ENCODE assay signal across 1 cellular context in the genomic region with DNA sequence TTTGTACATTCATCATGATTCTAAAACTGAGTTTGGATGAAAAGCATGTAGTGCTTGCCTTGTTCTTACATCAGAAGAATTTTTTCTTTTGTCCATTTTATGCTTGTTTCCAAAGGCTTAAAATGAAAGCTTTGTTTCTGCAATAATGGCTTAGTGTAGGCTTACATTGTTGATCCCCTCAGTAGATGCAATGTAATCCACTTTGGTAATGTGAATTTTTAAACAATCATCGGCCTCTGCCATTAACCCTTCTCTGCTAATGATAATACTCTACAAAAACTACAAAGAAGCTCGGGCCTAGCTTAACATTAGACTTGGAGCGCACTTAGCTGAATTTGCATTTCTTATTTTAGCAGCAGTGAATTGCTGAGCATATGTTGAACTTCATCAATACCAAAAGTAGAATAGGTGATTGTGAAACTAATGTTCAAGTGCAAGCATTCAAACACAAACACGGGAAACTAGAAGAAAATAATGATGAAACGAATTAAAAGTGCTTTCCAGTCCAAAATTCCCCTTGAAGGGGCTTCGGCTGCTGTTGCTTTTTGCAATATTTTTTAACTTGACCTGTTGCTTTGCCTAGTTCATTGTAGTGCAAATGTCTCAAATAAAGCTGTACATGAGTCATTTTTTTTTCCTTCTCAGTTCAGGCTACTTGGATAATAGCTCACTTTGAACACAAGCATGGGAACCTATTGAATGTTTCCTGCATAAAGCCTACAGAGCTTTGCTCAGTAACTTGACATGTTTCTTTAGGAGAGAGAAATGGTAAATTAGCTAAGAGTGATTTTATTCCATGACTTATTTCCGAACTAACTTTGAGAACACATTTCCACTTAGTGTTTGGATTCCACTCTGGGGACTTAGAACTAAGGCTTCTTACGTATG.
TF ChIP-seq lines count a peak whose summit lies in the region.

No MANE protein-coding gene starts in this region.

TF ChIP-seq in HEK293, 187 proteins besides CTCF, POLR2A, EP300 and RAD21 (continued from another document):
- TF ChIP-seq, protein P1, sequence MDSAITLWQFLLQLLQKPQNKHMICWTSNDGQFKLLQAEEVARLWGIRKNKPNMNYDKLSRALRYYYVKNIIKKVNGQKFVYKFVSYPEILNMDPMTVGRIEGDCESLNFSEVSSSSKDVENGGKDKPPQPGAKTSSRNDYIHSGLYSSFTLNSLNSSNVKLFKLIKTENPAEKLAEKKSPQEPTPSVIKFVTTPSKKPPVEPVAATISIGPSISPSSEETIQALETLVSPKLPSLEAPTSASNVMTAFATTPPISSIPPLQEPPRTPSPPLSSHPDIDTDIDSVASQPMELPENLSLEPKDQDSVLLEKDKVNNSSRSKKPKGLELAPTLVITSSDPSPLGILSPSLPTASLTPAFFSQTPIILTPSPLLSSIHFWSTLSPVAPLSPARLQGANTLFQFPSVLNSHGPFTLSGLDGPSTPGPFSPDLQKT (IDR thresholded peaks at IDR 0.05; ENCODE audit: borderline replicate concordance, low read depth, low read length), result no peak
- TF ChIP-seq, protein P2, sequence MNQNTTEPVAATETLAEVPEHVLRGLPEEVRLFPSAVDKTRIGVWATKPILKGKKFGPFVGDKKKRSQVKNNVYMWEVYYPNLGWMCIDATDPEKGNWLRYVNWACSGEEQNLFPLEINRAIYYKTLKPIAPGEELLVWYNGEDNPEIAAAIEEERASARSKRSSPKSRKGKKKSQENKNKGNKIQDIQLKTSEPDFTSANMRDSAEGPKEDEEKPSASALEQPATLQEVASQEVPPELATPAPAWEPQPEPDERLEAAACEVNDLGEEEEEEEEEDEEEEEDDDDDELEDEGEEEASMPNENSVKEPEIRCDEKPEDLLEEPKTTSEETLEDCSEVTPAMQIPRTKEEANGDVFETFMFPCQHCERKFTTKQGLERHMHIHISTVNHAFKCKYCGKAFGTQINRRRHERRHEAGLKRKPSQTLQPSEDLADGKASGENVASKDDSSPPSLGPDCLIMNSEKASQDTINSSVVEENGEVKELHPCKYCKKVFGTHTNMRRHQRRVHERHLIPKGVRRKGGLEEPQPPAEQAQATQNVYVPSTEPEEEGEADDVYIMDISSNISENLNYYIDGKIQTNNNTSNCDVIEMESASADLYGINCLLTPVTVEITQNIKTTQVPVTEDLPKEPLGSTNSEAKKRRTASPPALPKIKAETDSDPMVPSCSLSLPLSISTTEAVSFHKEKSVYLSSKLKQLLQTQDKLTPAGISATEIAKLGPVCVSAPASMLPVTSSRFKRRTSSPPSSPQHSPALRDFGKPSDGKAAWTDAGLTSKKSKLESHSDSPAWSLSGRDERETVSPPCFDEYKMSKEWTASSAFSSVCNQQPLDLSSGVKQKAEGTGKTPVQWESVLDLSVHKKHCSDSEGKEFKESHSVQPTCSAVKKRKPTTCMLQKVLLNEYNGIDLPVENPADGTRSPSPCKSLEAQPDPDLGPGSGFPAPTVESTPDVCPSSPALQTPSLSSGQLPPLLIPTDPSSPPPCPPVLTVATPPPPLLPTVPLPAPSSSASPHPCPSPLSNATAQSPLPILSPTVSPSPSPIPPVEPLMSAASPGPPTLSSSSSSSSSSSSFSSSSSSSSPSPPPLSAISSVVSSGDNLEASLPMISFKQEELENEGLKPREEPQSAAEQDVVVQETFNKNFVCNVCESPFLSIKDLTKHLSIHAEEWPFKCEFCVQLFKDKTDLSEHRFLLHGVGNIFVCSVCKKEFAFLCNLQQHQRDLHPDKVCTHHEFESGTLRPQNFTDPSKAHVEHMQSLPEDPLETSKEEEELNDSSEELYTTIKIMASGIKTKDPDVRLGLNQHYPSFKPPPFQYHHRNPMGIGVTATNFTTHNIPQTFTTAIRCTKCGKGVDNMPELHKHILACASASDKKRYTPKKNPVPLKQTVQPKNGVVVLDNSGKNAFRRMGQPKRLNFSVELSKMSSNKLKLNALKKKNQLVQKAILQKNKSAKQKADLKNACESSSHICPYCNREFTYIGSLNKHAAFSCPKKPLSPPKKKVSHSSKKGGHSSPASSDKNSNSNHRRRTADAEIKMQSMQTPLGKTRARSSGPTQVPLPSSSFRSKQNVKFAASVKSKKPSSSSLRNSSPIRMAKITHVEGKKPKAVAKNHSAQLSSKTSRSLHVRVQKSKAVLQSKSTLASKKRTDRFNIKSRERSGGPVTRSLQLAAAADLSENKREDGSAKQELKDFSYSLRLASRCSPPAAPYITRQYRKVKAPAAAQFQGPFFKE (tag by site-specific recombination; IDR thresholded peaks at IDR 0.05; ENCODE audit: borderline replicate concordance), result no peak
